In genomic region chr2:82275599-82275998, GRCh38 we compare ENCODE assay signal across 15 cellular contexts.
DNase-seq lines count a peak whose midpoint lies in the region; ATAC-seq lines count a peak whose summit lies in the region.
"Had no signal": no experiment of that assay in that cellular context is flagged by ENCODE, and none has a peak within 500 bp of the region (broad histone marks: within the 10 kb centered on the region; RNA-seq: fewer than 3 reads in every experiment).

No MANE protein-coding gene starts in this region.

- ATAC-seq in left colon = peak; percentile 49
- ATAC-seq: GM23338 had no signal

- intact Hi-C loops in left colon (cut with DNase I, micrococcal nuclease) = no loop called here

- H3K27ac Mint-ChIP-seq in activated CD4-positive, alpha-beta memory T cell treated with anti-CD3 and anti-CD28 coated beads, Interleukin-2, amount 10 ng/mL, durations not matched to agents 7 days and 5 days = no peak overlapping the region
- H3K27ac Mint-ChIP-seq: CD4-positive, CD25-positive, alpha-beta regulatory T cell; GM23338 had no signal

- no peaks in the 10 kb centered on the region for H3K27me3 Mint-ChIP-seq in activated CD4-positive, alpha-beta memory T cell treated with anti-CD3 and anti-CD28 coated beads, Interleukin-2, amount 10 ng/mL, durations not matched to agents 7 days and 5 days
- H3K27me3 Mint-ChIP-seq: CD4-positive, CD25-positive, alpha-beta regulatory T cell had no signal

- H3K9me3 Mint-ChIP-seq in activated CD4-positive, alpha-beta memory T cell treated with anti-CD3 and anti-CD28 coated beads, Interleukin-2, amount 10 ng/mL, durations not matched to agents 7 days and 5 days = peaks cover 17% of the 10 kb centered on the region
- H3K9me3 Mint-ChIP-seq: GM23338 had no signal

- DNase-seq in DMS53 (lab: John Stamatoyannopoulos, UW) = peak; percentile 8
- no peak for DNase-seq in DMS53 treated with DMSO at 0.1 percent for 48 hours (lab: John Stamatoyannopoulos, UW; ENCODE audit: unreplicated experiment)
- peak; percentile 72 for DNase-seq in NCI-H2029 (lab: John Stamatoyannopoulos, UW)
- DNase-seq in NCI-H345 treated with DMSO at 0.1 percent for 48 hours (lab: John Stamatoyannopoulos, UW; ENCODE audit: unreplicated experiment) = peak; percentile 34
- DNase-seq in left colon = no peak
- DNase-seq in COLO829 (ENCODE audit: low spot score) = no peak
- DNase-seq in NK-92 (lab: John Stamatoyannopoulos, UW; ENCODE audit: unreplicated experiment) = no peak
- DNase-seq in activated CD4-positive, alpha-beta memory T cell treated with anti-CD3 and anti-CD28 coated beads, Interleukin-2, amount 10 ng/mL, durations not matched to agents 7 days and 5 days = no peak
- DNase-seq: ACHN; Calu3; CD4-positive, CD25-positive, alpha-beta regulatory T cell; DMS 273 treated with DMSO at 0.1 percent for 48 hours; H7; IMR-90 had no signal

- POLR2A ChIA-PET in activated CD4-positive, alpha-beta memory T cell treated with anti-CD3 and anti-CD28 coated beads, Interleukin-2, amount 10 ng/mL, durations not matched to agents 7 days and 5 days (lab: Charles Lee) = no interaction called here

- CTCF ChIA-PET in activated CD4-positive, alpha-beta memory T cell treated with anti-CD3 and anti-CD28 coated beads, Interleukin-2, amount 10 ng/mL, durations not matched to agents 7 days and 5 days (lab: Charles Lee) = no interaction called here

- no peak overlapping the region for H3K4me3 Mint-ChIP-seq in activated CD4-positive, alpha-beta memory T cell treated with anti-CD3 and anti-CD28 coated beads, Interleukin-2, amount 10 ng/mL, durations not matched to agents 7 days and 5 days
- H3K4me3 Mint-ChIP-seq: CD4-positive, CD25-positive, alpha-beta regulatory T cell; GM23338 had no signal

- no peaks in the 10 kb centered on the region for H3K4me1 Mint-ChIP-seq in activated CD4-positive, alpha-beta memory T cell treated with anti-CD3 and anti-CD28 coated beads, Interleukin-2, amount 10 ng/mL, durations not matched to agents 7 days and 5 days
- H3K4me1 Mint-ChIP-seq: CD4-positive, CD25-positive, alpha-beta regulatory T cell had no signal

- H3K36me3 Mint-ChIP-seq in activated CD4-positive, alpha-beta memory T cell treated with anti-CD3 and anti-CD28 coated beads, Interleukin-2, amount 10 ng/mL, durations not matched to agents 7 days and 5 days (ENCODE audit: low read depth) = no peaks in the 10 kb centered on the region
- H3K36me3 Mint-ChIP-seq: CD4-positive, CD25-positive, alpha-beta regulatory T cell had no signal

Comparison
In these comparisons a context has a peak if more than half of its experiments do, and no peak if none do; other contexts are left out.
1. DNase-seq: peak in DMS53 (single experiment), NCI-H2029 (single experiment) and NCI-H345 treated with DMSO at 0.1 percent for 48 hours (single experiment); none in DMS53 treated with DMSO at 0.1 percent for 48 hours (single experiment), left colon (0 of 2), COLO829 (single experiment), NK-92 (single experiment) and activated CD4-positive, alpha-beta memory T cell treated with anti-CD3 and anti-CD28 coated beads, Interleukin-2, amount 10 ng/mL, durations not matched to agents 7 days and 5 days (single experiment).